In the genomic region with DNA sequence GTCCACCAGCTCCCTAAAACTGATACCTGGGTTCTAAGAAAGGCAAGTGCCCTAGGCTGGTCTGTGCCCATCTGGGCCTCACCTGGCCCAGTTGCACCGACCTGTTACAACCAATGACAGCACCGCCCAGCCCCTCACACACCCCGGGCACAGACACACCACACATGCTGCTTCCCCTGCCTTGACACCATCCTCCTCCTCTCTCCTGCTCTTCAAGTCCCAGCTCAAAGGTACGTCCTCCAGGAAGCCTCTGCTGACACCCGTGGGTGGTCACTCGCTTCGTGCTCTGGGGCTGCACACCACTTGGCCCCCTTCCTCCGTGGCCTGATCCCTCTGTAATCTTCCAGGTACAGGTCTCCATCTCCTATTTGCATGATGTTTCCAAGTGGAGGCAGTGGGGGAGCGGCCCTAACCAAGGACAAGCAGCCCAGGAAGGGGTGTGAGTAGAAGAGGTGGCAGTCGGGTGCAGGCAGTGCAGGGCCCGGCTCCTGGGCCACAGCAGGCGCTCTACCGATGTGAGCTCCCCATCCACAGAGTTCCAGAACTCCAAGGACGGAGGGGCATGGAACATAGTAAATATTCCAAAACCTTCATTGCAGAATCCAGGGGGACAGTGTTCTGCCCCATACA, we compare ENCODE assay signal across 20 cellular contexts.
DNase-seq lines count a peak whose midpoint lies in the region; ATAC-seq, FAIRE-seq and TF ChIP-seq lines count a peak whose summit lies in the region.
"Had no signal": no experiment of that assay in that cellular context is flagged by ENCODE, and none has a peak within 500 bp of the region (broad histone marks: within the 10 kb centered on the region; RNA-seq: fewer than 3 reads in every experiment).

No MANE protein-coding gene starts in this region.

- peak overlapping the region; percentile 86 for H4K8ac ChIP-seq in neuronal stem cell (ENCODE audit: low read depth, low read length)

- no peak overlapping the region for H2BK5ac ChIP-seq in neuronal stem cell (ENCODE audit: low read length)

- no peak overlapping the region for H2BK15ac ChIP-seq in neuronal stem cell (ENCODE audit: low read length)

- H3K79me1 ChIP-seq in neuronal stem cell (ENCODE audit: low read depth, low read length): peaks cover 2% of the 10 kb centered on the region

- intact Hi-C loops in upper lobe of right lung (cut with DNase I): no loop called here

- H3K9ac ChIP-seq in neuronal stem cell (ENCODE audit: low read depth, low read length, poor library complexity): no peak overlapping the region

- H2BK120ac ChIP-seq in neuronal stem cell (ENCODE audit: low read depth, low read length): no peak overlapping the region

- H3K9me3 ChIP-seq in neuronal stem cell (replicated peaks in 1 of 2; ENCODE audit: control insufficient read depth in 2 of 2, insufficient read depth in 1 of 2, low read depth in 1 of 2, low read length in 2 of 2): no peaks in the 10 kb centered on the region
- no peaks in the 10 kb centered on the region for H3K9me3 ChIP-seq in upper lobe of right lung
- H3K9me3 ChIP-seq: BE2C, SJCRH30 had no signal

- TF ChIP-seq CTCF in bronchial epithelial cell (IDR thresholded peaks at IDR 0.05; ENCODE audit: insufficient read depth, low read length, severe bottlenecking) (no peak), upper lobe of right lung (IDR thresholded peaks at IDR 0.05) (no peak)

- no peak overlapping the region for H3K4ac ChIP-seq in neuronal stem cell (ENCODE audit: low read length)

- peak overlapping the region; percentile 22 for H3K18ac ChIP-seq in neuronal stem cell (ENCODE audit: low read length)

- H2AK5ac ChIP-seq in neuronal stem cell (ENCODE audit: low read depth, low read length): peak overlapping the region; percentile 7

- H3K27me3 ChIP-seq in H7 (ENCODE audit: control insufficient read depth, insufficient read depth, low read length): no peaks in the 10 kb centered on the region
- peaks cover 8% of the 10 kb centered on the region for H3K27me3 ChIP-seq in bronchial epithelial cell (ENCODE audit: control insufficient read depth, insufficient read depth, low read length)
- peaks cover 0 to 48% (median under 1%) of the 10 kb centered on the region in 3 experiments for H3K27me3 ChIP-seq in neuronal stem cell (ENCODE audit: control insufficient read depth in 3 of 3, insufficient read depth in 3 of 3, low read depth in 1 of 3, low read length in 3 of 3)
- no peaks in the 10 kb centered on the region for H3K27me3 ChIP-seq in upper lobe of right lung
- H3K27me3 ChIP-seq: BE2C had no signal

- H3K23ac ChIP-seq in neuronal stem cell (ENCODE audit: low read depth, low read length, poor library complexity): peak overlapping the region; percentile 50

- DNase-seq in H7: peak; percentile 54
- no peak for DNase-seq in bronchial epithelial cell (ENCODE audit: low read depth)
- no peak for DNase-seq in neuronal stem cell (ENCODE audit: low spot score)
- DNase-seq in upper lobe of right lung: peak; percentile 48
- DNase-seq in NCI-H2196 (lab: John Stamatoyannopoulos, UW; ENCODE audit: unreplicated experiment): no peak
- DNase-seq in C1 segment of cervical spinal cord (lab: John Stamatoyannopoulos, UW): no peak
- DNase-seq: BE2C; CD8-positive, alpha-beta T cell; DND-41; H9; KG1; NCI-H1105 treated with DMSO at 0.1 percent for 48 hours; NCI-H2029 treated with DMSO at 0.1 percent for 48 hours; NCI-H2171; NCI-H524 treated with DMSO at 0.1 percent for 48 hours; NCI-H82 had no signal

- H3K36me3 ChIP-seq in H7 (replicated peaks; ENCODE audit: control insufficient read depth, insufficient read depth, low read length) (no peaks in the 10 kb centered on the region), bronchial epithelial cell (ENCODE audit: control insufficient read depth, insufficient read depth, low read length) (no peaks in the 10 kb centered on the region), neuronal stem cell (replicated peaks in 1 of 2; ENCODE audit: control insufficient read depth in 2 of 2, insufficient read depth in 2 of 2, low read length in 2 of 2) (no peaks in the 10 kb centered on the region), upper lobe of right lung (no peaks in the 10 kb centered on the region)
- H3K36me3 ChIP-seq: BE2C, SJCRH30 had no signal

- no peak overlapping the region for H3K27ac ChIP-seq in neuronal stem cell (replicated peaks; ENCODE audit: low read length)
- no peak overlapping the region for H3K27ac ChIP-seq in upper lobe of right lung
- H3K27ac ChIP-seq: SJCRH30 had no signal

- H3K4me1 ChIP-seq in neuronal stem cell (ENCODE audit: control insufficient read depth in 2 of 2, insufficient read depth in 1 of 2, low read depth in 1 of 2, low read length in 2 of 2): peaks cover 2 to 18% of the 10 kb centered on the region in 2 donors
- H3K4me1 ChIP-seq in upper lobe of right lung: no peaks in the 10 kb centered on the region
- H3K4me1 ChIP-seq: BE2C had no signal

- FAIRE-seq in bronchial epithelial cell (lab: Jason Lieb, UNC): peak; percentile 75
- FAIRE-seq: GM12878 had no signal

- H2BK12ac ChIP-seq in neuronal stem cell (ENCODE audit: low read length): no peak overlapping the region

- ATAC-seq in upper lobe of right lung (no peak), HG03175 (IDR thresholded peaks at IDR 0.05; ENCODE audit: unreplicated experiment) (no peak)
- ATAC-seq: CD8-positive, alpha-beta T cell; GM12878; Panc1 had no signal

- no CpG with 5 or more reads among the region's 14 CpGs for WGBS in neuronal stem cell (ENCODE audit: extremely low coverage in 2 of 2, insufficient read length in 2 of 2, insufficient replicate concordance in 1 of 2), 2 donors

- H4K91ac ChIP-seq in neuronal stem cell (ENCODE audit: low read depth, low read length, poor library complexity): no peak overlapping the region

- no peak overlapping the region for H3K4me2 ChIP-seq in neuronal stem cell (ENCODE audit: insufficient read depth, low read length, poor library complexity, severe bottlenecking)

- no peak overlapping the region for H3K4me3 ChIP-seq in H7 (ENCODE audit: insufficient read depth, low read depth, low read length)
- no peak overlapping the region for H3K4me3 ChIP-seq in bronchial epithelial cell (ENCODE audit: low read depth, low read length)
- H3K4me3 ChIP-seq in neuronal stem cell (ENCODE audit: low read length in 2 of 2): no peak overlapping the region
- no peak overlapping the region for H3K4me3 ChIP-seq in upper lobe of right lung
- H3K4me3 ChIP-seq: GM12878, SJCRH30 had no signal

- H3K14ac ChIP-seq in neuronal stem cell (ENCODE audit: low read length): no peak overlapping the region

- H2AFZ ChIP-seq in neuronal stem cell (ENCODE audit: low read length): no peak overlapping the region

Comparison
In these comparisons a context has a peak if more than half of its experiments do, and no peak if none do; other contexts are left out.
1. DNase-seq: peak in H7 (single experiment) and upper lobe of right lung (single experiment); none in bronchial epithelial cell (single experiment), neuronal stem cell (single experiment), NCI-H2196 (single experiment) and C1 segment of cervical spinal cord (0 of 14).